Comparison of ENCODE assay signal across 20 cellular contexts in genomic region chr9:114035845-114036785, GRCh38. TPM values are rescaled to one million over a fixed set of nuclear protein-coding genes. Genes with fewer than 3 reads are reported as not detected.
DNase-seq lines count a peak whose midpoint lies in the region; ATAC-seq and TF ChIP-seq lines count a peak whose summit lies in the region.
"Had no signal": no experiment of that assay in that cellular context is flagged by ENCODE, and none has a peak within 500 bp of the region (broad histone marks: within the 10 kb centered on the region; RNA-seq: fewer than 3 reads in every experiment).

No MANE protein-coding gene starts in this region.

- H3K4me1 ChIP-seq in neuronal stem cell (ENCODE audit: control insufficient read depth in 2 of 2, insufficient read depth in 1 of 2, low read depth in 1 of 2, low read length in 2 of 2), result peaks cover 8 to 20% of the 10 kb centered on the region in 2 donors
- no peaks in the 10 kb centered on the region for H3K4me1 ChIP-seq in testis
- H3K4me1 ChIP-seq: SJCRH30 had no signal

- no peak overlapping the region for H4K91ac ChIP-seq in neuronal stem cell (ENCODE audit: low read depth, low read length, poor library complexity)

- H3K14ac ChIP-seq in neuronal stem cell (ENCODE audit: low read length), result no peak overlapping the region

- H3K4me2 ChIP-seq in neuronal stem cell (ENCODE audit: insufficient read depth, low read length, poor library complexity, severe bottlenecking), result no peak overlapping the region

- H3K9ac ChIP-seq in neuronal stem cell (ENCODE audit: low read depth, low read length, poor library complexity), result no peak overlapping the region

- WGBS in neuronal stem cell (ENCODE audit: extremely low coverage in 2 of 2, insufficient read length in 2 of 2, insufficient replicate concordance in 1 of 2), 2 donors, result no CpG with 5 or more reads among the region's 18 CpGs
- 93 to 94% methylated on average over 18 of the region's 18 CpGs for WGBS in testis, 2 donors

- H3K9me3 ChIP-seq in neuronal stem cell (replicated peaks in 1 of 2; ENCODE audit: control insufficient read depth in 2 of 2, insufficient read depth in 1 of 2, low read depth in 1 of 2, low read length in 2 of 2), result peaks cover 0 to 3% of the 10 kb centered on the region in 2 donors
- no peaks in the 10 kb centered on the region for H3K9me3 ChIP-seq in testis
- H3K9me3 ChIP-seq: mucosa of descending colon, SJCRH30 had no signal

- no peak overlapping the region for H4K8ac ChIP-seq in neuronal stem cell (ENCODE audit: low read depth, low read length)

- H3K18ac ChIP-seq in neuronal stem cell (ENCODE audit: low read length), result peak overlapping the region; percentile 59

- H3K27me3 ChIP-seq in neuronal stem cell (ENCODE audit: control insufficient read depth in 3 of 3, insufficient read depth in 3 of 3, low read depth in 1 of 3, low read length in 3 of 3) (no peaks in the 10 kb centered on the region), testis (no peaks in the 10 kb centered on the region)
- H3K27me3 ChIP-seq: SJCRH30 had no signal

- no peak overlapping the region for H2BK12ac ChIP-seq in neuronal stem cell (ENCODE audit: low read length)

- no peak overlapping the region for H2BK5ac ChIP-seq in neuronal stem cell (ENCODE audit: low read length)

- no peak overlapping the region for H2AFZ ChIP-seq in neuronal stem cell (ENCODE audit: low read length)

- H3K4ac ChIP-seq in neuronal stem cell (ENCODE audit: low read length), result no peak overlapping the region

- no peak overlapping the region for H3K23ac ChIP-seq in neuronal stem cell (ENCODE audit: low read depth, low read length, poor library complexity)

- ATAC-seq in Right ventricle myocardium inferior (no peak), GM21381 (IDR thresholded peaks at IDR 0.05; ENCODE audit: unreplicated experiment) (no peak)

- no peak for TF ChIP-seq POLR2A in testis (IDR thresholded peaks at IDR 0.05)

- H3K36me3 ChIP-seq in neuronal stem cell (replicated peaks in 1 of 2; ENCODE audit: control insufficient read depth in 2 of 2, insufficient read depth in 2 of 2, low read length in 2 of 2) (peaks cover 36 to 72% of the 10 kb centered on the region in 2 donors), testis (ENCODE audit: low read depth, missing control alignments) (no peaks in the 10 kb centered on the region)

- no peak overlapping the region for H2AK5ac ChIP-seq in neuronal stem cell (ENCODE audit: low read depth, low read length)

- no peak overlapping the region for H2BK120ac ChIP-seq in neuronal stem cell (ENCODE audit: low read depth, low read length)

- intact Hi-C loops in cardiac septum (cut with DNase I) (loop anchor here (10.0 kb wide), 1 partner anchor 191 kb away; no protein-coding TSS in a partner anchor), Right ventricle myocardium inferior (cut with DNase I) (loop anchor here (10.0 kb wide), 1 partner anchor 151 kb away; no protein-coding TSS in a partner anchor), testis (cut with DNase I; ENCODE audit: low total_unique reads) (no loop called here)

- H3K27ac ChIP-seq in coronary artery (no peak overlapping the region), neuronal stem cell (replicated peaks; ENCODE audit: low read length) (no peak overlapping the region), testis (no peak overlapping the region)
- H3K27ac ChIP-seq: SJCRH30 had no signal

- no peak overlapping the region for H2BK15ac ChIP-seq in neuronal stem cell (ENCODE audit: low read length)

- TF ChIP-seq CTCF in coronary artery (IDR thresholded peaks at IDR 0.05) (no peak), testis (IDR thresholded peaks at IDR 0.05) (no peak)

- H3K4me3 ChIP-seq in coronary artery (no peak overlapping the region), neuronal stem cell (ENCODE audit: low read length in 2 of 2) (no peak overlapping the region), testis (no peak overlapping the region)
- H3K4me3 ChIP-seq: mucosa of descending colon, SJCRH30 had no signal

- peak; percentile 65 for DNase-seq in cardiac septum (ENCODE audit: low spot score)
- DNase-seq in Right ventricle myocardium inferior (ENCODE audit: missing footprints), result no peak
- DNase-seq in coronary artery (ENCODE audit: low spot score), result peak; percentile 54
- no peak for DNase-seq in neuronal stem cell (ENCODE audit: low spot score)
- DNase-seq in pons (ENCODE audit: low spot score), result no peak
- DNase-seq in testis, result no peak
- DNase-seq in HK-2 (ENCODE audit: unreplicated experiment), result no peak
- DNase-seq: activated CD4-positive, alpha-beta T cell treated with anti-CD3 and anti-CD28 coated beads, Interleukin-2, amount 50 U/mL, for 1 hour; activated T-cell treated with anti-CD3 and anti-CD28 coated beads, Interleukin-2, amount 50 U/mL, for 24 hours; GDM1; glutamatergic neuron; mucosa of descending colon; NCI-H1092; NCI-H2029; NCI-H226; SJCRH30 had no signal

- H3K79me1 ChIP-seq in neuronal stem cell (ENCODE audit: low read depth, low read length), result no peaks in the 10 kb centered on the region

RNA-seq across cellular contexts. Expression of gene AMBP, which starts 42.0 kb away (rescaled TPM):
- not detected for total RNA-seq in cardiac septum
- total RNA-seq in Right ventricle myocardium inferior, result not detected
- polyA plus RNA-seq in neuronal stem cell (2013, experiment 1 of 2), result 0.06 TPM
- polyA plus RNA-seq in neuronal stem cell (2013, experiment 2 of 2), result 0.11 TPM
- under 1 TPM; 0.47 to 0.68 TPM for total RNA-seq in testis
- polyA plus RNA-seq in testis (ENCODE audit: insufficient read depth, low read depth, low replicate concordance), result 0.88 TPM
- total RNA-seq: chondrocyte, LHCN-M2 had no signal
- polyA plus RNA-seq: CD14-positive monocyte had no signal

Comparison
In these comparisons a context has a peak if more than half of its experiments do, and no peak if none do; other contexts are left out.
1. DNase-seq: peak in cardiac septum (single experiment) and coronary artery (single experiment); none in Right ventricle myocardium inferior (single experiment), neuronal stem cell (single experiment), pons (single experiment), testis (single experiment) and HK-2 (single experiment).